Comparison of ENCODE assay signal across 1 cellular context in the genomic region with DNA sequence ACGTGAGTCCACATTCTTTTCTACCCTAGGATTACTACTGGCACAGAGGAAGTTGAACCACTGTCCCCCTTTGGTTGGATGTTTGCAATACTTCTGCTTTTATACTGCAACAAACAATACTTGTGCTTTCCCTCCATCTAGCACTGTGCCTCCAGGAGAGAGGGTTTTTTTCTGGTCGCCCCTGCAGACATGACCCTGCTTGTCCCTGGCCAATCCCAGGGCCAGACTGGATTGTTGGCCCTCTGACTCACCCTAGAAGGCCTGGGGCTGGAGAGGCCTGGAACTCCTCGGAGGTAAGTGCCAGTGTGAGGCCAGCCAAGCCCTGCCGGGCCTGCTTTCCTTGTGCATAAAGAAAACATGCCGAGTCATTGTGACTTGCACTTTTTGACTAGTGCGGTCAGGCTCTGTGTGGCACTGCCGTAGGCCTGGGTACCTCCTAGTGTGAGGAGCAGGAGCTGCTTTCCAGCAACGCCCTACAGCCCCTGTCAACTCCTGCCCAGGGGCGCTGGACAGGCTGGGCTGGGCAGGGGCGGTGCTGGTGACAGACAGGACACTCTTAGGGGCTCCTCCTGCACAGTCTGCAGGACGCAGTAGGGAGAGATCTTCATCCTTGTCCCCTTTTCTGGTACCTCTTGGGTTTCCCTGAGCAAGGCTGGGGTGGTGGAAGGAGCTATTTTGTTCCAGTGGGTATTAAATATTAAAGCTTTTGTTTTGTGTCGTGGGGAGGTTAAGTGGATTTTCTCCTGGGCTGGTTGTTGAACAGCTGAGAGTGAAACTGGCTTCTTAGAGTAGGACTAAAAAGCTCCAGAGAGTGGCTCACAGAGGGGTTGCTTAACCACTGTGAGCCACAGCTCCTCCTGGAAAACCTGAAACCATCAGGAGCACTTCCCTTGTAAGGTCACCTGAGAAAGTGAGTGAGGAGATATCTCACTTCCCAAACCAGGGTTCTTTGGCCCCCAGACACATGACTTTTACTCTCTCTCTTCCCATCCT.
TF ChIP-seq lines count a peak whose summit lies in the region.

No MANE protein-coding gene starts in this region.

TF ChIP-seq in HepG2, 621 proteins besides CTCF, POLR2A, EP300 and RAD21 (continued from another document and continues in another):
- peak; percentile 54; the same call in 1 of the 2 replicates for TF ChIP-seq MYC (CRISPR knock-in tag; IDR thresholded peaks at IDR 0.05; ENCODE audit: borderline replicate concordance)
- no peak for TF ChIP-seq ZNF343 (CRISPR knock-in tag; IDR thresholded peaks at IDR 0.05)
- no peak for TF ChIP-seq ISL2 (CRISPR knock-in tag; IDR thresholded peaks at IDR 0.05)
- 0 out of 2 replicates have a peak, but pooled peaks have one; percentile 2 for TF ChIP-seq CREB1 (IDR thresholded peaks at IDR 0.05)
- peak; percentile 20; the same call in 1 of the 2 replicates for TF ChIP-seq CREB1 (CRISPR knock-in tag; IDR thresholded peaks at IDR 0.05)
- TF ChIP-seq ATF3 (CRISPR knock-in tag; IDR thresholded peaks at IDR 0.05) = peak; percentile 42; the same call in 1 of the 2 replicates
- TF ChIP-seq NCOA2 (CRISPR knock-in tag; IDR thresholded peaks at IDR 0.05) = peak; percentile 50; the same call in 1 of the 2 replicates
- TF ChIP-seq, protein P1, sequence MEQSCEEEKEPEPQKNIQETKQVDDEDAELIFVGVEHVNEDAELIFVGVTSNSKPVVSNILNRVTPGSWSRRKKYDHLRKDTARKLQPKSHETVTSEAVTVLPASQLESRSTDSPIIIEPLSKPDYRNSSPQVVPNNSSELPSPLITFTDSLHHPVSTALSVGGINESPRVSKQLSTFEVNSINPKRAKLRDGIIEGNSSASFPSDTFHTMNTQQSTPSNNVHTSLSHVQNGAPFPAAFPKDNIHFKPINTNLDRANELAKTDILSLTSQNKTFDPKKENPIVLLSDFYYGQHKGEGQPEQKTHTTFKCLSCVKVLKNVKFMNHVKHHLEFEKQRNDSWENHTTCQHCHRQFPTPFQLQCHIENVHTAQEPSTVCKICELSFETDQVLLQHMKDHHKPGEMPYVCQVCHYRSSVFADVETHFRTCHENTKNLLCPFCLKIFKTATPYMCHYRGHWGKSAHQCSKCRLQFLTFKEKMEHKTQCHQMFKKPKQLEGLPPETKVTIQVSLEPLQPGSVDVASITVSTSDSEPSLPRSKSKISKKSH (CRISPR knock-in tag; IDR thresholded peaks at IDR 0.05; ENCODE audit: borderline replicate concordance) = 0 out of 2 replicates have a peak, but pooled peaks have one; percentile 34
- peak; percentile 42; the same call in 1 of the 2 replicates for TF ChIP-seq NR2F6 (IDR thresholded peaks at IDR 0.05)
- peak; percentile 48; the same call in 1 of the 2 replicates for TF ChIP-seq NR2F6 (CRISPR knock-in tag; IDR thresholded peaks at IDR 0.05)
- TF ChIP-seq, protein P2, sequence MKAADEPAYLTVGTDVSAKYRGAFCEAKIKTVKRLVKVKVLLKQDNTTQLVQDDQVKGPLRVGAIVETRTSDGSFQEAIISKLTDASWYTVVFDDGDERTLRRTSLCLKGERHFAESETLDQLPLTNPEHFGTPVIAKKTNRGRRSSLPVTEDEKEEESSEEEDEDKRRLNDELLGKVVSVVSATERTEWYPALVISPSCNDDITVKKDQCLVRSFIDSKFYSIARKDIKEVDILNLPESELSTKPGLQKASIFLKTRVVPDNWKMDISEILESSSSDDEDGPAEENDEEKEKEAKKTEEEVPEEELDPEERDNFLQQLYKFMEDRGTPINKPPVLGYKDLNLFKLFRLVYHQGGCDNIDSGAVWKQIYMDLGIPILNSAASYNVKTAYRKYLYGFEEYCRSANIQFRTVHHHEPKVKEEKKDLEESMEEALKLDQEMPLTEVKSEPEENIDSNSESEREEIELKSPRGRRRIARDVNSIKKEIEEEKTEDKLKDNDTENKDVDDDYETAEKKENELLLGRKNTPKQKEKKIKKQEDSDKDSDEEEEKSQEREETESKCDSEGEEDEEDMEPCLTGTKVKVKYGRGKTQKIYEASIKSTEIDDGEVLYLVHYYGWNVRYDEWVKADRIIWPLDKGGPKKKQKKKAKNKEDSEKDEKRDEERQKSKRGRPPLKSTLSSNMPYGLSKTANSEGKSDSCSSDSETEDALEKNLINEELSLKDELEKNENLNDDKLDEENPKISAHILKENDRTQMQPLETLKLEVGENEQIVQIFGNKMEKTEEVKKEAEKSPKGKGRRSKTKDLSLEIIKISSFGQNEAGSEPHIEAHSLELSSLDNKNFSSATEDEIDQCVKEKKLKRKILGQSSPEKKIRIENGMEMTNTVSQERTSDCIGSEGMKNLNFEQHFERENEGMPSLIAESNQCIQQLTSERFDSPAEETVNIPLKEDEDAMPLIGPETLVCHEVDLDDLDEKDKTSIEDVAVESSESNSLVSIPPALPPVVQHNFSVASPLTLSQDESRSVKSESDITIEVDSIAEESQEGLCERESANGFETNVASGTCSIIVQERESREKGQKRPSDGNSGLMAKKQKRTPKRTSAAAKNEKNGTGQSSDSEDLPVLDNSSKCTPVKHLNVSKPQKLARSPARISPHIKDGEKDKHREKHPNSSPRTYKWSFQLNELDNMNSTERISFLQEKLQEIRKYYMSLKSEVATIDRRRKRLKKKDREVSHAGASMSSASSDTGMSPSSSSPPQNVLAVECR (CRISPR knock-in tag; IDR thresholded peaks at IDR 0.05; ENCODE audit: borderline replicate concordance) = peak; percentile 77
- TF ChIP-seq, protein P3, sequence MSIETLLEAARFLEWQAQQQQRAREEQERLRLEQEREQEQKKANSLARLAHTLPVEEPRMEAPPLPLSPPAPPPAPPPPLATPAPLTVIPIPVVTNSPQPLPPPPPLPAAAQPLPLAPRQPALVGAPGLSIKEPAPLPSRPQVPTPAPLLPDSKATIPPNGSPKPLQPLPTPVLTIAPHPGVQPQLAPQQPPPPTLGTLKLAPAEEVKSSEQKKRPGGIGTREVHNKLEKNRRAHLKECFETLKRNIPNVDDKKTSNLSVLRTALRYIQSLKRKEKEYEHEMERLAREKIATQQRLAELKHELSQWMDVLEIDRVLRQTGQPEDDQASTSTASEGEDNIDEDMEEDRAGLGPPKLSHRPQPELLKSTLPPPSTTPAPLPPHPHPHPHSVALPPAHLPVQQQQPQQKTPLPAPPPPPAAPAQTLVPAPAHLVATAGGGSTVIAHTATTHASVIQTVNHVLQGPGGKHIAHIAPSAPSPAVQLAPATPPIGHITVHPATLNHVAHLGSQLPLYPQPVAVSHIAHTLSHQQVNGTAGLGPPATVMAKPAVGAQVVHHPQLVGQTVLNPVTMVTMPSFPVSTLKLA (IDR thresholded peaks at IDR 0.05) = no peak
- peak; percentile 7; the same call in 1 of the 2 replicates for TF ChIP-seq SMC3 (IDR thresholded peaks at IDR 0.05; ENCODE audit: low read length)
- no peak for TF ChIP-seq CBX2 (IDR thresholded peaks at IDR 0.05; ENCODE audit: low read depth, low read length)
- no peak for TF ChIP-seq CBX2 (CRISPR knock-in tag; IDR thresholded peaks at IDR 0.05; ENCODE audit: low read depth)
- TF ChIP-seq GZF1 (CRISPR knock-in tag; IDR thresholded peaks at IDR 0.05) = 0 out of 2 replicates have a peak, but pooled peaks have one; percentile 23
- TF ChIP-seq MAX (IDR thresholded peaks at IDR 0.05) = peak; percentile 70
- TF ChIP-seq GATAD1 (CRISPR knock-in tag; IDR thresholded peaks at IDR 0.05) = 0 out of 2 replicates have a peak, but pooled peaks have one; percentile 37
- TF ChIP-seq, protein P4, sequence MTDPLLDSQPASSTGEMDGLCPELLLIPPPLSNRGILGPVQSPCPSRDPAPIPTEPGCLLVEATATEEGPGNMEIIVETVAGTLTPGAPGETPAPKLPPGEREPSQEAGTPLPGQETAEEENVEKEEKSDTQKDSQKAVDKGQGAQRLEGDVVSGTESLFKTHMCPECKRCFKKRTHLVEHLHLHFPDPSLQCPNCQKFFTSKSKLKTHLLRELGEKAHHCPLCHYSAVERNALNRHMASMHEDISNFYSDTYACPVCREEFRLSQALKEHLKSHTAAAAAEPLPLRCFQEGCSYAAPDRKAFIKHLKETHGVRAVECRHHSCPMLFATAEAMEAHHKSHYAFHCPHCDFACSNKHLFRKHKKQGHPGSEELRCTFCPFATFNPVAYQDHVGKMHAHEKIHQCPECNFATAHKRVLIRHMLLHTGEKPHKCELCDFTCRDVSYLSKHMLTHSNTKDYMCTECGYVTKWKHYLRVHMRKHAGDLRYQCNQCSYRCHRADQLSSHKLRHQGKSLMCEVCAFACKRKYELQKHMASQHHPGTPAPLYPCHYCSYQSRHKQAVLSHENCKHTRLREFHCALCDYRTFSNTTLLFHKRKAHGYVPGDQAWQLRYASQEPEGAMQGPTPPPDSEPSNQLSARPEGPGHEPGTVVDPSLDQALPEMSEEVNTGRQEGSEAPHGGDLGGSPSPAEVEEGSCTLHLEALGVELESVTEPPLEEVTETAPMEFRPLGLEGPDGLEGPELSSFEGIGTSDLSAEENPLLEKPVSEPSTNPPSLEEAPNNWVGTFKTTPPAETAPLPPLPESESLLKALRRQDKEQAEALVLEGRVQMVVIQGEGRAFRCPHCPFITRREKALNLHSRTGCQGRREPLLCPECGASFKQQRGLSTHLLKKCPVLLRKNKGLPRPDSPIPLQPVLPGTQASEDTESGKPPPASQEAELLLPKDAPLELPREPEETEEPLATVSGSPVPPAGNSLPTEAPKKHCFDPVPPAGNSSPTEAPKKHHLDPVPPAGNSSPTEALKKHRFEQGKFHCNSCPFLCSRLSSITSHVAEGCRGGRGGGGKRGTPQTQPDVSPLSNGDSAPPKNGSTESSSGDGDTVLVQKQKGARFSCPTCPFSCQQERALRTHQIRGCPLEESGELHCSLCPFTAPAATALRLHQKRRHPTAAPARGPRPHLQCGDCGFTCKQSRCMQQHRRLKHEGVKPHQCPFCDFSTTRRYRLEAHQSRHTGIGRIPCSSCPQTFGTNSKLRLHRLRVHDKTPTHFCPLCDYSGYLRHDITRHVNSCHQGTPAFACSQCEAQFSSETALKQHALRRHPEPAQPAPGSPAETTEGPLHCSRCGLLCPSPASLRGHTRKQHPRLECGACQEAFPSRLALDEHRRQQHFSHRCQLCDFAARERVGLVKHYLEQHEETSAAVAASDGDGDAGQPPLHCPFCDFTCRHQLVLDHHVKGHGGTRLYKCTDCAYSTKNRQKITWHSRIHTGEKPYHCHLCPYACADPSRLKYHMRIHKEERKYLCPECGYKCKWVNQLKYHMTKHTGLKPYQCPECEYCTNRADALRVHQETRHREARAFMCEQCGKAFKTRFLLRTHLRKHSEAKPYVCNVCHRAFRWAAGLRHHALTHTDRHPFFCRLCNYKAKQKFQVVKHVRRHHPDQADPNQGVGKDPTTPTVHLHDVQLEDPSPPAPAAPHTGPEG (CRISPR knock-in tag; IDR thresholded peaks at IDR 0.05) = 0 out of 2 replicates have a peak, but pooled peaks have one; percentile 27
- TF ChIP-seq ARHGAP35 (CRISPR knock-in tag; IDR thresholded peaks at IDR 0.05; ENCODE audit: borderline replicate concordance) = no peak
- TF ChIP-seq, protein P5, sequence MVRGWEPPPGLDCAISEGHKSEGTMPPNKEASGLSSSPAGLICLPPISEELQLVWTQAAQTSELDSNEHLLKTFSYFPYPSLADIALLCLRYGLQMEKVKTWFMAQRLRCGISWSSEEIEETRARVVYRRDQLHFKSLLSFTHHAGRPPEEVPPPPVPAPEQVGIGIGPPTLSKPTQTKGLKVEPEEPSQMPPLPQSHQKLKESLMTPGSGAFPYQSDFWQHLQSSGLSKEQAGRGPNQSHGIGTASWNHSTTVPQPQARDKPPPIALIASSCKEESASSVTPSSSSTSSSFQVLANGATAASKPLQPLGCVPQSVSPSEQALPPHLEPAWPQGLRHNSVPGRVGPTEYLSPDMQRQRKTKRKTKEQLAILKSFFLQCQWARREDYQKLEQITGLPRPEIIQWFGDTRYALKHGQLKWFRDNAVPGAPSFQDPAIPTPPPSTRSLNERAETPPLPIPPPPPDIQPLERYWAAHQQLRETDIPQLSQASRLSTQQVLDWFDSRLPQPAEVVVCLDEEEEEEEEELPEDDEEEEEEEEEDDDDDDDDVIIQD (CRISPR knock-in tag; IDR thresholded peaks at IDR 0.05; ENCODE audit: low read depth) = no peak
- peak; percentile 26; the same call in 1 of the 2 replicates for TF ChIP-seq MED13 (CRISPR knock-in tag; IDR thresholded peaks at IDR 0.05)
- TF ChIP-seq MXD1 (CRISPR knock-in tag; IDR thresholded peaks at IDR 0.05) = no peak
- TF ChIP-seq, protein P6, sequence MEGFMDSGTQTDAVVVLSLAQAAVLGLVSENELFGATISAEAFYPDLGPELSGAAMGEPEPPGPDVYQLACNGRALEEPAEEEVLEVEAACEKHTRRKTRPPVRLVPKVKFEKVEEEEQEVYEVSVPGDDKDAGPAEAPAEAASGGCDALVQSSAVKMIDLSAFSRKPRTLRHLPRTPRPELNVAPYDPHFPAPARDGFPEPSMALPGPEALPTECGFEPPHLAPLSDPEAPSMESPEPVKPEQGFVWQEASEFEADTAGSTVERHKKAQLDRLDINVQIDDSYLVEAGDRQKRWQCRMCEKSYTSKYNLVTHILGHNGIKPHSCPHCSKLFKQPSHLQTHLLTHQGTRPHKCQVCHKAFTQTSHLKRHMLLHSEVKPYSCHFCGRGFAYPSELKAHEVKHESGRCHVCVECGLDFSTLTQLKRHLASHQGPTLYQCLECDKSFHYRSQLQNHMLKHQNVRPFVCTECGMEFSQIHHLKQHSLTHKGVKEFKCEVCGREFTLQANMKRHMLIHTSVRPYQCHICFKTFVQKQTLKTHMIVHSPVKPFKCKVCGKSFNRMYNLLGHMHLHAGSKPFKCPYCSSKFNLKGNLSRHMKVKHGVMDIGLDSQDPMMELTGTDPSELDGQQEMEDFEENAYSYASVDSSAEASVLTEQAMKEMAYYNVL (CRISPR knock-in tag; IDR thresholded peaks at IDR 0.05; ENCODE audit: borderline replicate concordance) = peak; percentile 76; the same call in 1 of the 2 replicates
- TF ChIP-seq ZFX (CRISPR knock-in tag; IDR thresholded peaks at IDR 0.05; ENCODE audit: low read depth) = peak; percentile 98
- peak; percentile 83 for TF ChIP-seq RXRA (CRISPR knock-in tag; IDR thresholded peaks at IDR 0.05)
- peak; percentile 32; the same call in 1 of the 2 replicates for TF ChIP-seq TBX2 (CRISPR knock-in tag; IDR thresholded peaks at IDR 0.05; ENCODE audit: borderline replicate concordance)
- TF ChIP-seq ZNF841 (CRISPR knock-in tag; IDR thresholded peaks at IDR 0.05; ENCODE audit: borderline replicate concordance) = no peak
- peak; percentile 79; the same call in 1 of the 2 replicates for TF ChIP-seq CBX5 (CRISPR knock-in tag; IDR thresholded peaks at IDR 0.05; ENCODE audit: borderline replicate concordance)
- TF ChIP-seq ZNF333 (CRISPR knock-in tag; IDR thresholded peaks at IDR 0.05; ENCODE audit: borderline replicate concordance) = no peak
- peak; percentile 81; the same call in 1 of the 2 replicates for TF ChIP-seq TP53 (CRISPR knock-in tag; conservative IDR thresholded peaks at IDR 0.05)
- TF ChIP-seq ZKSCAN1 (IDR thresholded peaks at IDR 0.05; ENCODE audit: low read length) = no peak
